ENCODE assay signal across 33 cellular contexts in genomic region chr2:118874324-118874723, GRCh38. TPM values are rescaled to one million over a fixed set of nuclear protein-coding genes. Genes with fewer than 3 reads are reported as not detected.
"Had no signal": no experiment of that assay in that cellular context is flagged by ENCODE, and none has a peak within 500 bp of the region (broad histone marks: within the 10 kb centered on the region; RNA-seq: fewer than 3 reads in every experiment).

No MANE protein-coding gene starts in this region.

- H3K27ac ChIP-seq: neutrophil, ovary, parathyroid adenoma, psoas muscle, right lobe of liver, sigmoid colon, stomach, thoracic aorta, thyroid gland, tibial nerve, upper lobe of left lung, uterus had no signal

- H3K36me3 ChIP-seq: neutrophil, ovary, right lobe of liver, sigmoid colon, stomach, thoracic aorta, thyroid gland, tibial nerve, upper lobe of left lung, uterus had no signal

- H3K4me3 Mint-ChIP-seq: naive thymus-derived CD8-positive, alpha-beta T cell; natural killer cell treated with Interleukin-12 subunit alpha and Interleukin-12 subunit beta and Interleukin-15 and Interleukin-18, amount 100 ng/mL, for 72 hours; nephron progenitor cell; neural crest cell; stimulated activated effector memory CD8-positive, alpha-beta T cell treated with anti-CD3 and anti-CD28 coated beads, Interleukin-12 subunit alpha, Interleukin-12 subunit beta, amount 100 ng/mL, for 72 hours; stimulated activated naive B cell treated with anti-CD40 and anti-IgM and Interleukin-4, amounts not matched to agents 10 μg/mL and 1 μg/mL and 100 μg/mL, for 72 hours; stimulated activated naive CD8-positive, alpha-beta T cell treated with anti-CD3 and anti-CD28 coated beads, Interleukin-15, Interleukin-2, amounts not matched to agents 100 ng/mL and 50 ng/mL, for 24 hours had no signal

- H3K9me3 Mint-ChIP-seq: naive thymus-derived CD8-positive, alpha-beta T cell; natural killer cell treated with Interleukin-12 subunit alpha and Interleukin-12 subunit beta and Interleukin-15 and Interleukin-18, amount 100 ng/mL, for 72 hours; nephron progenitor cell; neural crest cell; stimulated activated effector memory CD8-positive, alpha-beta T cell treated with anti-CD3 and anti-CD28 coated beads, Interleukin-12 subunit alpha, Interleukin-12 subunit beta, amount 100 ng/mL, for 72 hours; stimulated activated naive B cell treated with anti-CD40 and anti-IgM and Interleukin-4, amounts not matched to agents 10 μg/mL and 1 μg/mL and 100 μg/mL, for 72 hours; stimulated activated naive CD8-positive, alpha-beta T cell treated with anti-CD3 and anti-CD28 coated beads, Interleukin-15, Interleukin-2, amounts not matched to agents 100 ng/mL and 50 ng/mL, for 24 hours had no signal

- H3K9me3 ChIP-seq: neutrophil, ovary, psoas muscle, right lobe of liver, sigmoid colon, stomach, thoracic aorta, thyroid gland, tibial nerve, upper lobe of left lung, uterus had no signal

- H3K36me3 Mint-ChIP-seq: naive thymus-derived CD8-positive, alpha-beta T cell; natural killer cell treated with Interleukin-12 subunit alpha and Interleukin-12 subunit beta and Interleukin-15 and Interleukin-18, amount 100 ng/mL, for 72 hours; stimulated activated effector memory CD8-positive, alpha-beta T cell treated with anti-CD3 and anti-CD28 coated beads, Interleukin-12 subunit alpha, Interleukin-12 subunit beta, amount 100 ng/mL, for 72 hours; stimulated activated naive B cell treated with anti-CD40 and anti-IgM and Interleukin-4, amounts not matched to agents 10 μg/mL and 1 μg/mL and 100 μg/mL, for 72 hours had no signal

- DNase-seq: naive thymus-derived CD8-positive, alpha-beta T cell; nephron progenitor cell; nucleus accumbens; ovary; posterior cingulate gyrus; psoas muscle; right cardiac atrium; right lobe of liver; sigmoid colon; small intestine; stimulated activated CD4-positive, alpha-beta T cell treated with anti-CD3 and anti-CD28 coated beads, Interleukin-15, amount 100 ng/mL, for 24 hours; stimulated activated CD4-positive, alpha-beta T cell treated with anti-CD3 and anti-CD28 coated beads, Interleukin-2, amount 100 ng/mL, for 24 hours; stimulated activated CD4-positive, alpha-beta T cell treated with anti-CD3 and anti-CD28 coated beads, Interleukin-2, amount 100 ng/mL, for 48 hours; stimulated activated CD4-positive, alpha-beta T cell treated with anti-CD3 and anti-CD28 coated beads, Interleukin-4, amount 100 ng/mL, for 24 hours; stimulated activated naive B cell treated with anti-CD40 and anti-IgM and Interleukin-4, amounts not matched to agents 10 μg/mL and 1 μg/mL and 100 μg/mL, for 72 hours; stimulated activated naive CD4-positive, alpha-beta T cell treated with Interleukin-2 at 50 U/mL for 16 hours; stomach; thyroid gland; trophoblast cell; upper lobe of left lung; uterus had no signal

- H2AFZ ChIP-seq: parathyroid adenoma had no signal

- H3K79me2 ChIP-seq: parathyroid adenoma had no signal

- ATAC-seq: naive thymus-derived CD8-positive, alpha-beta T cell; natural killer cell treated with Interleukin-12 subunit alpha and Interleukin-12 subunit beta and Interleukin-15 and Interleukin-18, amount 100 ng/mL, for 72 hours; psoas muscle; right cardiac atrium; right lobe of liver; stimulated activated effector memory CD8-positive, alpha-beta T cell treated with anti-CD3 and anti-CD28 coated beads, Interleukin-12 subunit alpha, Interleukin-12 subunit beta, amount 100 ng/mL, for 72 hours; stimulated activated naive B cell treated with anti-CD40 and anti-IgM and Interleukin-4, amounts not matched to agents 10 μg/mL and 1 μg/mL and 100 μg/mL, for 72 hours had no signal

- H3K27ac Mint-ChIP-seq: naive thymus-derived CD8-positive, alpha-beta T cell; natural killer cell treated with Interleukin-12 subunit alpha and Interleukin-12 subunit beta and Interleukin-15 and Interleukin-18, amount 100 ng/mL, for 72 hours; nephron progenitor cell; progenitor cell of endocrine pancreas; stimulated activated effector memory CD8-positive, alpha-beta T cell treated with anti-CD3 and anti-CD28 coated beads, Interleukin-12 subunit alpha, Interleukin-12 subunit beta, amount 100 ng/mL, for 72 hours; stimulated activated naive B cell treated with anti-CD40 and anti-IgM and Interleukin-4, amounts not matched to agents 10 μg/mL and 1 μg/mL and 100 μg/mL, for 72 hours; stimulated activated naive CD8-positive, alpha-beta T cell treated with anti-CD3 and anti-CD28 coated beads, Interleukin-15, Interleukin-2, amounts not matched to agents 100 ng/mL and 50 ng/mL, for 24 hours had no signal

- H3K9ac ChIP-seq: parathyroid adenoma had no signal

- H3K27me3 ChIP-seq: ovary, right lobe of liver, thyroid gland, upper lobe of left lung, uterus had no signal

- H3K4me1 Mint-ChIP-seq: naive thymus-derived CD8-positive, alpha-beta T cell; nephron progenitor cell; neural crest cell; stimulated activated effector memory CD8-positive, alpha-beta T cell treated with anti-CD3 and anti-CD28 coated beads, Interleukin-12 subunit alpha, Interleukin-12 subunit beta, amount 100 ng/mL, for 72 hours; stimulated activated naive B cell treated with anti-CD40 and anti-IgM and Interleukin-4, amounts not matched to agents 10 μg/mL and 1 μg/mL and 100 μg/mL, for 72 hours had no signal

- H3K4me3 ChIP-seq: ovary, psoas muscle, right lobe of liver, sigmoid colon, stomach, thoracic aorta, thyroid gland, tibial nerve, upper lobe of left lung, uterus had no signal

- H3K4me1 ChIP-seq: parathyroid adenoma, psoas muscle, right lobe of liver, sigmoid colon, stomach, thyroid gland, tibial nerve, upper lobe of left lung, uterus had no signal

RNA-seq across cellular contexts. Expression of gene EN1, which starts 26.9 kb away (rescaled TPM):
- total RNA-seq: naive thymus-derived CD8-positive, alpha-beta T cell; natural killer cell treated with Interleukin-12 subunit alpha and Interleukin-12 subunit beta and Interleukin-15 and Interleukin-18, amount 100 ng/mL, for 72 hours; ovary; renal cortical epithelial cell; right cardiac atrium; right lobe of liver; sigmoid colon; stomach; temporal lobe; thoracic aorta; ureter; uterus had no signal
- polyA plus RNA-seq: naive thymus-derived CD8-positive, alpha-beta T cell; ovary; right cardiac atrium; sigmoid colon; small intestine; stomach had no signal
